Comparison of ENCODE assay signal across 8 cellular contexts in genomic region chrX:40169193-40170086, GRCh38.
DNase-seq lines count a peak whose midpoint lies in the region; ATAC-seq and TF ChIP-seq lines count a peak whose summit lies in the region.

No MANE protein-coding gene starts in this region.

- H2BK5ac ChIP-seq in mesenchymal stem cell (ENCODE audit: low read depth, low read length, poor library complexity, severe bottlenecking): peak overlapping the region; percentile 84

- H3K4me1 Mint-ChIP-seq in brain: peaks cover 80% of the 10 kb centered on the region
- H3K4me1 Mint-ChIP-seq in stimulated activated memory B cell treated with anti-CD40 and anti-IgM and Interleukin-4, amounts not matched to agents 10 μg/mL and 1 μg/mL and 100 μg/mL, for 72 hours: peaks cover 62% of the 10 kb centered on the region

- peak overlapping the region; percentile 83 for H3K9ac ChIP-seq in HCT116 (ENCODE audit: low read length)
- H3K9ac ChIP-seq in mesenchymal stem cell (ENCODE audit: low read length): no peak overlapping the region

- POLR2A ChIA-PET in HCT116 (lab: Charles Lee): interaction anchor here (1.0 to 3.0 kb wide), 3 partner anchors 8 to 72 kb away, joined by 4 to 19 read pairs (median 6); partner anchors contain the start of gene BCOR

- peaks cover 5% of the 10 kb centered on the region for H3K36me3 Mint-ChIP-seq in brain
- no peaks in the 10 kb centered on the region for H3K36me3 Mint-ChIP-seq in stimulated activated memory B cell treated with anti-CD40 and anti-IgM and Interleukin-4, amounts not matched to agents 10 μg/mL and 1 μg/mL and 100 μg/mL, for 72 hours

- peak overlapping the region in 4 of 5 experiments; percentile 13 to 74 (median 49) for H3K4me3 Mint-ChIP-seq in brain
- H3K4me3 Mint-ChIP-seq in stimulated activated memory B cell treated with anti-CD40 and anti-IgM and Interleukin-4, amounts not matched to agents 10 μg/mL and 1 μg/mL and 100 μg/mL, for 72 hours: peak overlapping the region; percentile 92

- H3K27me3 ChIP-seq in HCT116 (ENCODE audit: insufficient read depth, low read length) (no peaks in the 10 kb centered on the region), mesenchymal stem cell (ENCODE audit: control insufficient read depth in 1 of 2, insufficient read depth in 1 of 2, low read length in 2 of 2) (peaks cover 0 to 66% of the 10 kb centered on the region in 2 experiments)

- ATAC-seq in HCT116 (peak; percentile 33), GM18519 (IDR thresholded peaks at IDR 0.05; ENCODE audit: low FRiP score, unreplicated experiment) (no peak)
- ATAC-seq in stimulated activated memory B cell treated with anti-CD40 and anti-IgM and Interleukin-4, amounts not matched to agents 10 μg/mL and 1 μg/mL and 100 μg/mL, for 72 hours: peak; percentile 80

- no peak overlapping the region for H2BK120ac ChIP-seq in mesenchymal stem cell (ENCODE audit: low read depth, low read length)

- H3K23ac ChIP-seq in mesenchymal stem cell (ENCODE audit: low read length in 2 of 2): peak overlapping the region in 1 of 2 experiments; percentile 52

- peak overlapping the region in 1 of 2 experiments; percentile 90 for H2BK12ac ChIP-seq in mesenchymal stem cell (ENCODE audit: low read length in 2 of 2)

- H3K79me2 ChIP-seq in HCT116 (ENCODE audit: insufficient read depth, low read length): peaks cover 45% of the 10 kb centered on the region

- peak overlapping the region; percentile 94 for H2BK15ac ChIP-seq in mesenchymal stem cell (ENCODE audit: low read depth, poor library complexity, severe bottlenecking)

- H3K14ac ChIP-seq in mesenchymal stem cell (ENCODE audit: low read length in 2 of 2): peak overlapping the region in 1 of 2 experiments; percentile 71

- H3K36me3 ChIP-seq in HCT116 (ENCODE audit: control insufficient read depth in 1 of 2, insufficient read depth in 2 of 2, low read length in 2 of 2) (no peaks in the 10 kb centered on the region), mesenchymal stem cell (ENCODE audit: control insufficient read depth in 1 of 2, insufficient read depth in 2 of 2, low read depth in 1 of 2, low read length in 2 of 2) (no peaks in the 10 kb centered on the region)

- H4K8ac ChIP-seq in mesenchymal stem cell (ENCODE audit: low read length): peak overlapping the region; percentile 72

- BruUV-seq in HCT116 (replicated peaks; lab: Mats Ljungman, UMichigan): no TSS peak

- H3K9me2 ChIP-seq in HCT116 (ENCODE audit: insufficient read depth): no peaks in the 10 kb centered on the region

- peak overlapping the region; percentile 81 to 84 for H3K4ac ChIP-seq in mesenchymal stem cell (ENCODE audit: low read depth in 1 of 2, low read length in 2 of 2)

- H3K27ac Mint-ChIP-seq in brain: peak overlapping the region in 3 of 5 experiments; percentile 16 to 94 (median 84)
- peak overlapping the region; percentile 99 for H3K27ac Mint-ChIP-seq in stimulated activated memory B cell treated with anti-CD40 and anti-IgM and Interleukin-4, amounts not matched to agents 10 μg/mL and 1 μg/mL and 100 μg/mL, for 72 hours

- peaks cover 60 to 97% of the 10 kb centered on the region in 2 experiments for H3K4me1 ChIP-seq in HCT116 (ENCODE audit: control insufficient read depth in 1 of 2, insufficient read depth in 2 of 2, low read length in 2 of 2)
- peaks cover 43% of the 10 kb centered on the region for H3K4me1 ChIP-seq in mesenchymal stem cell (ENCODE audit: control insufficient read depth, insufficient read depth, low read depth, low read length)

- no peak for TF ChIP-seq POLR2A in HCT116 (IDR thresholded peaks at IDR 0.05; ENCODE audit: borderline replicate concordance, extremely low read depth, insufficient read depth, insufficient read length)

- peak overlapping the region; percentile 89 for H4K91ac ChIP-seq in mesenchymal stem cell (ENCODE audit: low read length)

- peak overlapping the region; percentile 73 to 83 for H3K18ac ChIP-seq in mesenchymal stem cell (ENCODE audit: low read depth in 1 of 2, low read length in 2 of 2)

- H3K4me3 ChIP-seq in HCT116 (replicated peaks in 1 of 2; ENCODE audit: low read depth in 1 of 2, low read length in 2 of 2) (peak overlapping the region; percentile 20 to 29), mesenchymal stem cell (ENCODE audit: insufficient read depth in 1 of 2, low read depth in 1 of 2, low read length in 2 of 2) (no peak overlapping the region)

- intact Hi-C loops in HCT116 (cut with micrococcal nuclease): loop anchor here (5.0 to 10.0 kb wide), 3 partner anchors 95 to 1365 kb away; partner anchors contain the start of gene MID1IP1

- TF ChIP-seq CTCF in HCT116 (IDR thresholded peaks at IDR 0.05 in 2 of 3, conservative IDR thresholded peaks at IDR 0.05 in 1 of 3; ENCODE audit: borderline replicate concordance in 1 of 3, insufficient read depth in 1 of 3, low read depth in 2 of 3, low read length in 2 of 3): peak in 2 of 3 experiments; percentile 54 to 63; a peak in 4 of 6 replicates
- peak; percentile 28 to 57 for TF ChIP-seq CTCF in brain (conservative IDR thresholded peaks at IDR 0.05)

- H3K4me2 ChIP-seq in HCT116 (ENCODE audit: low read length): peak overlapping the region; percentile 86
- peak overlapping the region; percentile 27 for H3K4me2 ChIP-seq in mesenchymal stem cell (ENCODE audit: low read length, poor library complexity, severe bottlenecking)

- DNase-seq in EL (peak; percentile 73), HCT116 (ENCODE audit: low read depth, low spot score) (peak; percentile 78), NCI-H1694 treated with DMSO at 0.1 percent for 48 hours (lab: John Stamatoyannopoulos, UW) (peak; percentile 92), UCSD-AML1 (lab: John Stamatoyannopoulos, UW; ENCODE audit: unreplicated experiment) (peak; percentile 65), mesenchymal stem cell (peak; percentile 93)

- H3K9me3 Mint-ChIP-seq in brain: peaks cover 0 to 28% (median 8%) of the 10 kb centered on the region in 5 experiments
- no peaks in the 10 kb centered on the region for H3K9me3 Mint-ChIP-seq in stimulated activated memory B cell treated with anti-CD40 and anti-IgM and Interleukin-4, amounts not matched to agents 10 μg/mL and 1 μg/mL and 100 μg/mL, for 72 hours

- H3K27ac ChIP-seq in HCT116 (ENCODE audit: low read depth, low read length) (peak overlapping the region; percentile 98), mesenchymal stem cell (ENCODE audit: low read length, poor library complexity, severe bottlenecking) (peak overlapping the region; percentile 82)

- H3K9me3 ChIP-seq in HCT116 (ENCODE audit: control insufficient read depth in 1 of 2, insufficient read depth in 1 of 2, low read depth in 1 of 2, low read length in 2 of 2) (no peaks in the 10 kb centered on the region), mesenchymal stem cell (ENCODE audit: control insufficient read depth, low read length) (no peaks in the 10 kb centered on the region)

- H2AK5ac ChIP-seq in mesenchymal stem cell (ENCODE audit: low read length, severe bottlenecking): no peak overlapping the region

- RAD21 ChIA-PET in HCT116 (lab: Charles Lee; ENCODE audit: low non-redundant PET in 1 of 2, low total read pairs in 2 of 2, uncharacterized antibody in 2 of 2, unreplicated experiment in 2 of 2): no interaction called here

- H3K79me1 ChIP-seq in mesenchymal stem cell (replicated peaks; ENCODE audit: low read length, poor library complexity, severe bottlenecking): peaks cover 9% of the 10 kb centered on the region

- H2AFZ ChIP-seq in HCT116 (ENCODE audit: low read depth, low read length, poor library complexity, severe bottlenecking): no peak overlapping the region
- H2AFZ ChIP-seq in mesenchymal stem cell (ENCODE audit: low read depth, low read length): no peak overlapping the region

- CTCF ChIA-PET in HCT116 (lab: Charles Lee): interaction anchor here (1.9 kb wide), 1 partner anchor 72 kb away, joined by 7 read pairs; the partner anchor contains the start of gene BCOR

- no peaks in the 10 kb centered on the region for H4K20me1 ChIP-seq in HCT116 (ENCODE audit: insufficient read depth)

- WGBS in mesenchymal stem cell: 5% methylated on average over 34 of the region's 44 CpGs

- TF ChIP-seq RAD21 in HCT116 (IDR thresholded peaks at IDR 0.05; ENCODE audit: low read depth): no peak

- peaks cover 80% of the 10 kb centered on the region for H3K27me3 Mint-ChIP-seq in brain
- no peaks in the 10 kb centered on the region for H3K27me3 Mint-ChIP-seq in stimulated activated memory B cell treated with anti-CD40 and anti-IgM and Interleukin-4, amounts not matched to agents 10 μg/mL and 1 μg/mL and 100 μg/mL, for 72 hours

TF ChIP-seq in HCT116, 20 proteins besides CTCF, POLR2A, EP300 and RAD21:
- TF ChIP-seq EZH2phosphoT487 (IDR thresholded peaks at IDR 0.05; ENCODE audit: borderline replicate concordance) (no peak), EZH2 (IDR thresholded peaks at IDR 0.05) (no peak), POLR2AphosphoS5 (IDR thresholded peaks at IDR 0.05; ENCODE audit: low read depth, low read length) (peak; percentile 45), ZNF274 (IDR thresholded peaks at IDR 0.05; ENCODE audit: low read depth, low read length) (no peak), FOSL1 (IDR thresholded peaks at IDR 0.05; ENCODE audit: low read depth) (no peak), TCF7L2 (IDR thresholded peaks at IDR 0.05; ENCODE audit: borderline replicate concordance, extremely low read depth, insufficient read depth, insufficient read length) (peak; percentile 44), ZFX (IDR thresholded peaks at IDR 0.05) (peak; percentile 52), YY1 (IDR thresholded peaks at IDR 0.05; ENCODE audit: extremely low read depth, insufficient replicate concordance, low read depth, low read length) (no peak), EGR1 (IDR thresholded peaks at IDR 0.05; ENCODE audit: low read depth) (no peak), CBX3 (IDR thresholded peaks at IDR 0.05; ENCODE audit: low read depth) (no peak)

Comparison
In these comparisons a context has a peak if more than half of its experiments do, and no peak if none do; other contexts are left out.
1. H3K4me3 ChIP-seq: peak in HCT116 (2 of 2); none in mesenchymal stem cell (0 of 2).
2. Peak in every context shown above with its lines, with median percentiles within 50 percentile points of each other: DNase-seq.